In genomic region chr17:58333396-58334207, GRCh38 we compare ENCODE assay signal across 10 cellular contexts. TPM values are rescaled to one million over a fixed set of nuclear protein-coding genes. Genes with fewer than 3 reads are reported as not detected.
DNase-seq lines count a peak whose midpoint lies in the region; ATAC-seq and TF ChIP-seq lines count a peak whose summit lies in the region.
"Had no signal": no experiment of that assay in that cellular context is flagged by ENCODE, and none has a peak within 500 bp of the region (broad histone marks: within the 10 kb centered on the region; RNA-seq: fewer than 3 reads in every experiment).

No MANE protein-coding gene starts in this region.

- H3K4me1 Mint-ChIP-seq in activated naive CD8-positive, alpha-beta T cell treated with anti-CD3 and anti-CD28 coated beads, Interleukin-2, amount 10 ng/mL, durations not matched to agents 7 days and 5 days, result peaks cover 50% of the 10 kb centered on the region
- peaks cover 23% of the 10 kb centered on the region for H3K4me1 Mint-ChIP-seq in type B pancreatic cell (ENCODE audit: unreplicated experiment)

- DNase-seq in MM.1S (no peak), posterior vena cava (ENCODE audit: low spot score) (peak; percentile 55), COLO829 (ENCODE audit: low spot score) (no peak), ACHN (no peak), type B pancreatic cell (ENCODE audit: extremely low spot score, unreplicated experiment) (no peak)
- DNase-seq in activated naive CD8-positive, alpha-beta T cell treated with anti-CD3 and anti-CD28 coated beads, Interleukin-2, amount 10 ng/mL, durations not matched to agents 7 days and 5 days, result peak; percentile 70
- DNase-seq in stimulated activated naive CD4-positive, alpha-beta T cell (lab: John Stamatoyannopoulos, UW), result no peak
- DNase-seq: NCI-H1092 treated with DMSO at 0.1 percent for 48 hours had no signal

- H3K4me1 ChIP-seq in MM.1S (ENCODE audit: low read length), result peaks cover 73% of the 10 kb centered on the region

- peak overlapping the region; percentile 93 for H3K4me3 Mint-ChIP-seq in activated naive CD8-positive, alpha-beta T cell treated with anti-CD3 and anti-CD28 coated beads, Interleukin-2, amount 10 ng/mL, durations not matched to agents 7 days and 5 days
- H3K4me3 Mint-ChIP-seq in type B pancreatic cell, result no peak overlapping the region

- H4K20me1 ChIP-seq in MM.1S (ENCODE audit: insufficient read depth, low read length), result peaks cover 17% of the 10 kb centered on the region; the same call in 1 of the 2 replicates

- H3K36me3 Mint-ChIP-seq in activated naive CD8-positive, alpha-beta T cell treated with anti-CD3 and anti-CD28 coated beads, Interleukin-2, amount 10 ng/mL, durations not matched to agents 7 days and 5 days, result peaks cover 42% of the 10 kb centered on the region
- no peaks in the 10 kb centered on the region for H3K36me3 Mint-ChIP-seq in type B pancreatic cell

- H3K27me3 Mint-ChIP-seq in activated naive CD8-positive, alpha-beta T cell treated with anti-CD3 and anti-CD28 coated beads, Interleukin-2, amount 10 ng/mL, durations not matched to agents 7 days and 5 days, result no peaks in the 10 kb centered on the region
- peaks cover 3% of the 10 kb centered on the region for H3K27me3 Mint-ChIP-seq in type B pancreatic cell

- H3K4me3 ChIP-seq in GM08714 (ENCODE audit: low read length) (peak overlapping the region; percentile 80; the same call in 1 of the 2 replicates), MM.1S (ENCODE audit: low read length) (peak overlapping the region; percentile 100; the same call in 1 of the 2 replicates)

- H3K36me3 ChIP-seq in MM.1S (replicated peaks; ENCODE audit: insufficient read depth, low read length), result peaks cover 16% of the 10 kb centered on the region

- intact Hi-C loops in posterior vena cava (cut with DNase I), result no loop called here

- H3K9ac ChIP-seq in MM.1S (ENCODE audit: low read length), result peak overlapping the region; percentile 99; the same call in 1 of the 2 replicates

- H3K9me3 Mint-ChIP-seq in activated naive CD8-positive, alpha-beta T cell treated with anti-CD3 and anti-CD28 coated beads, Interleukin-2, amount 10 ng/mL, durations not matched to agents 7 days and 5 days, result no peaks in the 10 kb centered on the region
- no peaks in the 10 kb centered on the region for H3K9me3 Mint-ChIP-seq in type B pancreatic cell

- H3K27ac ChIP-seq in MM.1S (ENCODE audit: low read length), result peak overlapping the region; percentile 100; the same call in 1 of the 2 replicates

- H3K27me3 ChIP-seq in MM.1S (replicated peaks; ENCODE audit: insufficient read depth, low read length), result no peaks in the 10 kb centered on the region

- H3F3A ChIP-seq in MM.1S (ENCODE audit: insufficient read depth, low read length), result peaks cover 98% of the 10 kb centered on the region

- H3K79me2 ChIP-seq in MM.1S (ENCODE audit: low read length), result peaks cover 73% of the 10 kb centered on the region

- POLR2A ChIA-PET in activated naive CD8-positive, alpha-beta T cell treated with anti-CD3 and anti-CD28 coated beads, Interleukin-2, amount 10 ng/mL, durations not matched to agents 7 days and 5 days (lab: Charles Lee), result interaction anchor here (0.6 to 25.9 kb wide), 6 partner anchors 6 to 819 kb away, joined by 3 to 2283 read pairs (median 246); partner anchors contain the start of genes SUPT4H1 and TSPOAP1

- in situ Hi-C loops in ACHN (cut with HindIII; ENCODE audit: low pct_ligation_motif_present, low pct_unique_long_range_greater_than_20kb, low sequenced_read_pairs), result no loop called here

- H3K9me2 ChIP-seq in MM.1S (replicated peaks; ENCODE audit: insufficient read depth, low read length), result no peaks in the 10 kb centered on the region

- H3K4me2 ChIP-seq in MM.1S (ENCODE audit: low read depth, low read length), result peak overlapping the region; percentile 98

- no peaks in the 10 kb centered on the region for H3K9me3 ChIP-seq in MM.1S (replicated peaks; ENCODE audit: insufficient read depth, low read length)

- no peak overlapping the region for H2AFZ ChIP-seq in MM.1S (ENCODE audit: low read length)

- no peak for TF ChIP-seq CTCF in MM.1S (IDR thresholded peaks at IDR 0.05; ENCODE audit: low read length)
- TF ChIP-seq CTCF in type B pancreatic cell (conservative IDR thresholded peaks at IDR 0.05), result no peak

- ATAC-seq in activated naive CD8-positive, alpha-beta T cell treated with anti-CD3 and anti-CD28 coated beads, Interleukin-2, amount 10 ng/mL, durations not matched to agents 7 days and 5 days (ENCODE audit: low read depth), result peak; percentile 1

- peak overlapping the region; percentile 97 for H3K27ac Mint-ChIP-seq in activated naive CD8-positive, alpha-beta T cell treated with anti-CD3 and anti-CD28 coated beads, Interleukin-2, amount 10 ng/mL, durations not matched to agents 7 days and 5 days
- no peak overlapping the region for H3K27ac Mint-ChIP-seq in type B pancreatic cell

RNA-seq across cellular contexts. Expression of gene TSPOAP1, which starts 5.0 kb away (rescaled TPM):
- total RNA-seq in activated naive CD8-positive, alpha-beta T cell treated with anti-CD3 and anti-CD28 coated beads, Interleukin-2, amount 10 ng/mL, durations not matched to agents 7 days and 5 days, result 10 to 100 TPM; 70.6 to 77.7 TPM
- total RNA-seq in posterior vena cava, result 1 to 10 TPM; 8.2 to 10.0 TPM
- 9.7 and 18.4 TPM in 2 replicates for total RNA-seq in type B pancreatic cell (ENCODE audit: low replicate concordance)

RNA-seq across cellular contexts. Expression of gene SUPT4H1, which starts 18.4 kb away (rescaled TPM):
- total RNA-seq in activated naive CD8-positive, alpha-beta T cell treated with anti-CD3 and anti-CD28 coated beads, Interleukin-2, amount 10 ng/mL, durations not matched to agents 7 days and 5 days, result 10 to 100 TPM; 66.4 to 70.2 TPM
- total RNA-seq in posterior vena cava (10 to 100 TPM; 48.4 to 50.1 TPM), type B pancreatic cell (ENCODE audit: low replicate concordance) (75.7 and 82.9 TPM in 2 replicates)

RNA-seq across cellular contexts. Expression of gene MPO, which starts 52.9 kb away (rescaled TPM):
- total RNA-seq in activated naive CD8-positive, alpha-beta T cell treated with anti-CD3 and anti-CD28 coated beads, Interleukin-2, amount 10 ng/mL, durations not matched to agents 7 days and 5 days, result not detected
- under 1 TPM; 0.74 to 0.86 TPM for total RNA-seq in posterior vena cava
- total RNA-seq in type B pancreatic cell (ENCODE audit: low replicate concordance), result not detected in 2 replicates
- total RNA-seq: chondrocyte had no signal

Comparison
In these comparisons a context has a peak if more than half of its experiments do, and no peak if none do; other contexts are left out.
1. DNase-seq: peak in activated naive CD8-positive, alpha-beta T cell treated with anti-CD3 and anti-CD28 coated beads, Interleukin-2, amount 10 ng/mL, durations not matched to agents 7 days and 5 days (single experiment) and posterior vena cava (single experiment); none in MM.1S (single experiment), COLO829 (single experiment), stimulated activated naive CD4-positive, alpha-beta T cell (0 of 6), ACHN (single experiment) and type B pancreatic cell (single experiment).